ENCODE assay signal across 1 cellular context in the genomic region with DNA sequence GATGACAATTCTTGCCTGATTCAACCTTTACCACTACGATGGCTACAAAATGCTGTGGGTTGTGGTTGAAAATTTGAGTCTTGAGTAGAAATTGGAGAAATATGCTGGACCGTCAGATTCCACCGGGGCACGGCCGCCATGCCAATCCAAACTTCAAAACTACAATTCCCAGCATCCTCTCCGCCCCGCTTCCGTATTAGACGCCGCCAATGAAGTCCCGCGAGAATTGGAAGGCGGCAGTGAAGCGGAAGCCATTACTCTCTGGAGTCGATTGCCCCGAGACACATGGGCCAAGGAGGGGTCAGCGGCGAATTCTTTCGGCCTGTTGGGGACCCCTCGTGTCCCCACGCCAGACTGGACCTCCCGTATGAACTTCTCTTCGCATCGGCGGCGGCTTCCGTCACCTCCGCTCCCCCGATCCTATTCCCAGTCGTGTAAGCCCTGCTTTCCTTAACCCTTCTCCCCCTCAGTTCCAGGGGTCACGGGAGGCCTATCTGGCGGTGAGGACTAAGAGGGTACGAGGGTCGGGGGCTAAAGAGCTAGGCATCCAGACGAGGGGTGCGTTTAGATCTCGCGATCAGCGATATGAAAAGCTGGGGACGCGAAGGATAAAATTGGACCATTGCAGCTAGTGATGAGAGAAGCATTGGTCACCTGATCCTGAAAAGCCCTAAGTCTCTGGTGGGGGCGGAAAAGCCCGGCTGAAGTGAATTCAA.
TF ChIP-seq lines count a peak whose summit lies in the region.

A gene (plus strand): TSS at position 239 of the 716 bp plus-strand sequence. CDS start 15,620 bp downstream, outside the sequence.

TF ChIP-seq in HepG2, 621 proteins besides CTCF, POLR2A, EP300 and RAD21 (continued from another document and continues in another):
- TF ChIP-seq, protein P1, sequence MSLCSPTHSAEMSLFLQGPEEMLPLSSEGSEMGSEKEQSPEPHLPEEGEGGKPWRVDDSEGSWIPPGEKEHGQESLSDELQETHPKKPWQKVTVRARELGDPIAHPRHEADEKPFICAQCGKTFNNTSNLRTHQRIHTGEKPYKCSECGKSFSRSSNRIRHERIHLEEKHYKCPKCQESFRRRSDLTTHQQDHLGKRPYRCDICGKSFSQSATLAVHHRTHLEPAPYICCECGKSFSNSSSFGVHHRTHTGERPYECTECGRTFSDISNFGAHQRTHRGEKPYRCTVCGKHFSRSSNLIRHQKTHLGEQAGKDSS (CRISPR knock-in tag; IDR thresholded peaks at IDR 0.05; ENCODE audit: borderline replicate concordance, low read depth) = no peak
- TF ChIP-seq, protein P2, sequence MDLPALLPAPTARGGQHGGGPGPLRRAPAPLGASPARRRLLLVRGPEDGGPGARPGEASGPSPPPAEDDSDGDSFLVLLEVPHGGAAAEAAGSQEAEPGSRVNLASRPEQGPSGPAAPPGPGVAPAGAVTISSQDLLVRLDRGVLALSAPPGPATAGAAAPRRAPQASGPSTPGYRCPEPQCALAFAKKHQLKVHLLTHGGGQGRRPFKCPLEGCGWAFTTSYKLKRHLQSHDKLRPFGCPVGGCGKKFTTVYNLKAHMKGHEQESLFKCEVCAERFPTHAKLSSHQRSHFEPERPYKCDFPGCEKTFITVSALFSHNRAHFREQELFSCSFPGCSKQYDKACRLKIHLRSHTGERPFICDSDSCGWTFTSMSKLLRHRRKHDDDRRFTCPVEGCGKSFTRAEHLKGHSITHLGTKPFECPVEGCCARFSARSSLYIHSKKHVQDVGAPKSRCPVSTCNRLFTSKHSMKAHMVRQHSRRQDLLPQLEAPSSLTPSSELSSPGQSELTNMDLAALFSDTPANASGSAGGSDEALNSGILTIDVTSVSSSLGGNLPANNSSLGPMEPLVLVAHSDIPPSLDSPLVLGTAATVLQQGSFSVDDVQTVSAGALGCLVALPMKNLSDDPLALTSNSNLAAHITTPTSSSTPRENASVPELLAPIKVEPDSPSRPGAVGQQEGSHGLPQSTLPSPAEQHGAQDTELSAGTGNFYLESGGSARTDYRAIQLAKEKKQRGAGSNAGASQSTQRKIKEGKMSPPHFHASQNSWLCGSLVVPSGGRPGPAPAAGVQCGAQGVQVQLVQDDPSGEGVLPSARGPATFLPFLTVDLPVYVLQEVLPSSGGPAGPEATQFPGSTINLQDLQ (CRISPR knock-in tag; IDR thresholded peaks at IDR 0.05) = peak; percentile 50; the same call in 1 of the 2 replicates
- TF ChIP-seq, protein P3, sequence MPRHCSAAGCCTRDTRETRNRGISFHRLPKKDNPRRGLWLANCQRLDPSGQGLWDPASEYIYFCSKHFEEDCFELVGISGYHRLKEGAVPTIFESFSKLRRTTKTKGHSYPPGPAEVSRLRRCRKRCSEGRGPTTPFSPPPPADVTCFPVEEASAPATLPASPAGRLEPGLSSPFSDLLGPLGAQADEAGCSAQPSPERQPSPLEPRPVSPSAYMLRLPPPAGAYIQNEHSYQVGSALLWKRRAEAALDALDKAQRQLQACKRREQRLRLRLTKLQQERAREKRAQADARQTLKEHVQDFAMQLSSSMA (CRISPR knock-in tag; IDR thresholded peaks at IDR 0.05) = 0 out of 2 replicates have a peak, but pooled peaks have one; percentile 26
- TF ChIP-seq YY1 (IDR thresholded peaks at IDR 0.05; ENCODE audit: insufficient read depth, insufficient replicate concordance, low read depth, low read length) (peak; percentile 96), ZNF7 (CRISPR knock-in tag; IDR thresholded peaks at IDR 0.05) (no peak), STAT5B (CRISPR knock-in tag; IDR thresholded peaks at IDR 0.05) (no peak), MATR3 (CRISPR knock-in tag; IDR thresholded peaks at IDR 0.05) (no peak), ZNF747 (CRISPR knock-in tag; IDR thresholded peaks at IDR 0.05; ENCODE audit: borderline replicate concordance) (no peak), ZFP36L2 (CRISPR knock-in tag; IDR thresholded peaks at IDR 0.05) (no peak), BHLHE40 (IDR thresholded peaks at IDR 0.05; ENCODE audit: low read length) (no peak; the same call in 1 of the 2 replicates), POLR2AphosphoS5 (IDR thresholded peaks at IDR 0.05; ENCODE audit: low read depth, low read length) (peak; percentile 95), ZNF207 (IDR thresholded peaks at IDR 0.05; ENCODE audit: borderline replicate concordance) (no peak), FIP1L1 (IDR thresholded peaks at IDR 0.05; ENCODE audit: borderline replicate concordance, insufficient read depth, low read depth, low read length) (no peak), ZBTB3 (CRISPR knock-in tag; IDR thresholded peaks at IDR 0.05; ENCODE audit: borderline replicate concordance, low read depth) (no peak; the same call in 1 of the 2 replicates), KLF12 (CRISPR knock-in tag; IDR thresholded peaks at IDR 0.05; ENCODE audit: borderline replicate concordance) (peak; percentile 71; the same call in 1 of the 2 replicates), MTF1 (CRISPR knock-in tag; IDR thresholded peaks at IDR 0.05) (no peak)
- TF ChIP-seq, protein P4, sequence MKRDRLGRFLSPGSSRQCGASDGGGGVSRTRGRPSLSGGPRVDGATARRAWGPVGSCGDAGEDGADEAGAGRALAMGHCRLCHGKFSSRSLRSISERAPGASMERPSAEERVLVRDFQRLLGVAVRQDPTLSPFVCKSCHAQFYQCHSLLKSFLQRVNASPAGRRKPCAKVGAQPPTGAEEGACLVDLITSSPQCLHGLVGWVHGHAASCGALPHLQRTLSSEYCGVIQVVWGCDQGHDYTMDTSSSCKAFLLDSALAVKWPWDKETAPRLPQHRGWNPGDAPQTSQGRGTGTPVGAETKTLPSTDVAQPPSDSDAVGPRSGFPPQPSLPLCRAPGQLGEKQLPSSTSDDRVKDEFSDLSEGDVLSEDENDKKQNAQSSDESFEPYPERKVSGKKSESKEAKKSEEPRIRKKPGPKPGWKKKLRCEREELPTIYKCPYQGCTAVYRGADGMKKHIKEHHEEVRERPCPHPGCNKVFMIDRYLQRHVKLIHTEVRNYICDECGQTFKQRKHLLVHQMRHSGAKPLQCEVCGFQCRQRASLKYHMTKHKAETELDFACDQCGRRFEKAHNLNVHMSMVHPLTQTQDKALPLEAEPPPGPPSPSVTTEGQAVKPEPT (CRISPR knock-in tag; IDR thresholded peaks at IDR 0.05; ENCODE audit: low read depth) = 0 out of 2 replicates have a peak, but pooled peaks have one; percentile 47
- TF ChIP-seq, protein P5, sequence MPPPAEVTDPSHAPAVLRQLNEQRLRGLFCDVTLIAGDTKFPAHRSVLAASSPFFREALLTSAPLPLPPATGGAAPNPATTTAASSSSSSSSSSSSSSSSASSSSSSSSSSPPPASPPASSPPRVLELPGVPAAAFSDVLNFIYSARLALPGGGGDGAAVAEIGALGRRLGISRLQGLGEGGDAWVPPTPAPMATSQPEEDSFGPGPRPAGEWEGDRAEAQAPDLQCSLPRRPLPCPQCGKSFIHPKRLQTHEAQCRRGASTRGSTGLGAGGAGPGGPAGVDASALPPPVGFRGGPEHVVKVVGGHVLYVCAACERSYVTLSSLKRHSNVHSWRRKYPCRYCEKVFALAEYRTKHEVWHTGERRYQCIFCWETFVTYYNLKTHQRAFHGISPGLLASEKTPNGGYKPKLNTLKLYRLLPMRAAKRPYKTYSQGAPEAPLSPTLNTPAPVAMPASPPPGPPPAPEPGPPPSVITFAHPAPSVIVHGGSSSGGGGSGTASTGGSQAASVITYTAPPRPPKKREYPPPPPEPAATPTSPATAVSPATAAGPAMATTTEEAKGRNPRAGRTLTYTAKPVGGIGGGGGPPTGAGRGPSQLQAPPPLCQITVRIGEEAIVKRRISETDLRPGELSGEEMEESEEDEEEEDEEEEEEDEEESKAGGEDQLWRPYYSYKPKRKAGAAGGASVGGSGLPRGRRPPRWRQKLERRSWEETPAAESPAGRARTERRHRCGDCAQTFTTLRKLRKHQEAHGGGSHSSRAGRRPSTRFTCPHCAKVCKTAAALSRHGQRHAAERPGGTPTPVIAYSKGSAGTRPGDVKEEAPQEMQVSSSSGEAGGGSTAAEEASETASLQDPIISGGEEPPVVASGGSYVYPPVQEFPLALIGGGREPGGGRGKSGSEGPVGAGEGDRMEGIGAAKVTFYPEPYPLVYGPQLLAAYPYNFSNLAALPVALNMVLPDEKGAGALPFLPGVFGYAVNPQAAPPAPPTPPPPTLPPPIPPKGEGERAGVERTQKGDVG (CRISPR knock-in tag; IDR thresholded peaks at IDR 0.05; ENCODE audit: borderline replicate concordance) = no peak
- TF ChIP-seq, protein P6, sequence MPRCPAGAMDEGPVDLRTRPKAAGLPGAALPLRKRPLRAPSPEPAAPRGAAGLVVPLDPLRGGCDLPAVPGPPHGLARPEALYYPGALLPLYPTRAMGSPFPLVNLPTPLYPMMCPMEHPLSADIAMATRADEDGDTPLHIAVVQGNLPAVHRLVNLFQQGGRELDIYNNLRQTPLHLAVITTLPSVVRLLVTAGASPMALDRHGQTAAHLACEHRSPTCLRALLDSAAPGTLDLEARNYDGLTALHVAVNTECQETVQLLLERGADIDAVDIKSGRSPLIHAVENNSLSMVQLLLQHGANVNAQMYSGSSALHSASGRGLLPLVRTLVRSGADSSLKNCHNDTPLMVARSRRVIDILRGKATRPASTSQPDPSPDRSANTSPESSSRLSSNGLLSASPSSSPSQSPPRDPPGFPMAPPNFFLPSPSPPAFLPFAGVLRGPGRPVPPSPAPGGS (CRISPR knock-in tag; IDR thresholded peaks at IDR 0.05) = peak; percentile 55; the same call in 1 of the 2 replicates
- TF ChIP-seq, protein P7, sequence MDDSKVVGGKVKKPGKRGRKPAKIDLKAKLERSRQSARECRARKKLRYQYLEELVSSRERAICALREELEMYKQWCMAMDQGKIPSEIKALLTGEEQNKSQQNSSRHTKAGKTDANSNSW (CRISPR knock-in tag; IDR thresholded peaks at IDR 0.05; ENCODE audit: borderline replicate concordance) = no peak; the same call in 1 of the 2 replicates
- TF ChIP-seq, protein P8, sequence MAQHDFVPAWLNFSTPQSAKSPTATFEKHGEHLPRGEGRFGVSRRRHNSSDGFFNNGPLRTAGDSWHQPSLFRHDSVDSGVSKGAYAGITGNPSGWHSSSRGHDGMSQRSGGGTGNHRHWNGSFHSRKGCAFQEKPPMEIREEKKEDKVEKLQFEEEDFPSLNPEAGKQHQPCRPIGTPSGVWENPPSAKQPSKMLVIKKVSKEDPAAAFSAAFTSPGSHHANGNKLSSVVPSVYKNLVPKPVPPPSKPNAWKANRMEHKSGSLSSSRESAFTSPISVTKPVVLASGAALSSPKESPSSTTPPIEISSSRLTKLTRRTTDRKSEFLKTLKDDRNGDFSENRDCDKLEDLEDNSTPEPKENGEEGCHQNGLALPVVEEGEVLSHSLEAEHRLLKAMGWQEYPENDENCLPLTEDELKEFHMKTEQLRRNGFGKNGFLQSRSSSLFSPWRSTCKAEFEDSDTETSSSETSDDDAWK (CRISPR knock-in tag; IDR thresholded peaks at IDR 0.05) = no peak
- TF ChIP-seq, protein P9, sequence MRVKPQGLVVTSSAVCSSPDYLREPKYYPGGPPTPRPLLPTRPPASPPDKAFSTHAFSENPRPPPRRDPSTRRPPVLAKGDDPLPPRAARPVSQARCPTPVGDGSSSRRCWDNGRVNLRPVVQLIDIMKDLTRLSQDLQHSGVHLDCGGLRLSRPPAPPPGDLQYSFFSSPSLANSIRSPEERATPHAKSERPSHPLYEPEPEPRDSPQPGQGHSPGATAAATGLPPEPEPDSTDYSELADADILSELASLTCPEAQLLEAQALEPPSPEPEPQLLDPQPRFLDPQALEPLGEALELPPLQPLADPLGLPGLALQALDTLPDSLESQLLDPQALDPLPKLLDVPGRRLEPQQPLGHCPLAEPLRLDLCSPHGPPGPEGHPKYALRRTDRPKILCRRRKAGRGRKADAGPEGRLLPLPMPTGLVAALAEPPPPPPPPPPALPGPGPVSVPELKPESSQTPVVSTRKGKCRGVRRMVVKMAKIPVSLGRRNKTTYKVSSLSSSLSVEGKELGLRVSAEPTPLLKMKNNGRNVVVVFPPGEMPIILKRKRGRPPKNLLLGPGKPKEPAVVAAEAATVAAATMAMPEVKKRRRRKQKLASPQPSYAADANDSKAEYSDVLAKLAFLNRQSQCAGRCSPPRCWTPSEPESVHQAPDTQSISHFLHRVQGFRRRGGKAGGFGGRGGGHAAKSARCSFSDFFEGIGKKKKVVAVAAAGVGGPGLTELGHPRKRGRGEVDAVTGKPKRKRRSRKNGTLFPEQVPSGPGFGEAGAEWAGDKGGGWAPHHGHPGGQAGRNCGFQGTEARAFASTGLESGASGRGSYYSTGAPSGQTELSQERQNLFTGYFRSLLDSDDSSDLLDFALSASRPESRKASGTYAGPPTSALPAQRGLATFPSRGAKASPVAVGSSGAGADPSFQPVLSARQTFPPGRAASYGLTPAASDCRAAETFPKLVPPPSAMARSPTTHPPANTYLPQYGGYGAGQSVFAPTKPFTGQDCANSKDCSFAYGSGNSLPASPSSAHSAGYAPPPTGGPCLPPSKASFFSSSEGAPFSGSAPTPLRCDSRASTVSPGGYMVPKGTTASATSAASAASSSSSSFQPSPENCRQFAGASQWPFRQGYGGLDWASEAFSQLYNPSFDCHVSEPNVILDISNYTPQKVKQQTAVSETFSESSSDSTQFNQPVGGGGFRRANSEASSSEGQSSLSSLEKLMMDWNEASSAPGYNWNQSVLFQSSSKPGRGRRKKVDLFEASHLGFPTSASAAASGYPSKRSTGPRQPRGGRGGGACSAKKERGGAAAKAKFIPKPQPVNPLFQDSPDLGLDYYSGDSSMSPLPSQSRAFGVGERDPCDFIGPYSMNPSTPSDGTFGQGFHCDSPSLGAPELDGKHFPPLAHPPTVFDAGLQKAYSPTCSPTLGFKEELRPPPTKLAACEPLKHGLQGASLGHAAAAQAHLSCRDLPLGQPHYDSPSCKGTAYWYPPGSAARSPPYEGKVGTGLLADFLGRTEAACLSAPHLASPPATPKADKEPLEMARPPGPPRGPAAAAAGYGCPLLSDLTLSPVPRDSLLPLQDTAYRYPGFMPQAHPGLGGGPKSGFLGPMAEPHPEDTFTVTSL (CRISPR knock-in tag; IDR thresholded peaks at IDR 0.05; ENCODE audit: borderline replicate concordance) = no peak
- TF ChIP-seq, protein P10, sequence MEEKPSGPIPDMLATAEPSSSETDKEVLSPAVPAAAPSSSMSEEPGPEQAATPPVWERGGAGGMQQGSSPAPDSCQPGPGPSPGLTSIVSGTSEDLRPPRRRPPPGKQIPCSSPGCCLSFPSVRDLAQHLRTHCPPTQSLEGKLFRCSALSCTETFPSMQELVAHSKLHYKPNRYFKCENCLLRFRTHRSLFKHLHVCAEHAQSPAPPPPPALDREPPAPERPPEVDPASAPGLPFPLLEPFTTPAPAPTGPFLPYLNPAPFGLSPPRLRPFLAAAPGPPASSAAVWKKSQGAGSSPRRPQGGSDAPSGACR (CRISPR knock-in tag; IDR thresholded peaks at IDR 0.05) = no peak
